In the genomic region with DNA sequence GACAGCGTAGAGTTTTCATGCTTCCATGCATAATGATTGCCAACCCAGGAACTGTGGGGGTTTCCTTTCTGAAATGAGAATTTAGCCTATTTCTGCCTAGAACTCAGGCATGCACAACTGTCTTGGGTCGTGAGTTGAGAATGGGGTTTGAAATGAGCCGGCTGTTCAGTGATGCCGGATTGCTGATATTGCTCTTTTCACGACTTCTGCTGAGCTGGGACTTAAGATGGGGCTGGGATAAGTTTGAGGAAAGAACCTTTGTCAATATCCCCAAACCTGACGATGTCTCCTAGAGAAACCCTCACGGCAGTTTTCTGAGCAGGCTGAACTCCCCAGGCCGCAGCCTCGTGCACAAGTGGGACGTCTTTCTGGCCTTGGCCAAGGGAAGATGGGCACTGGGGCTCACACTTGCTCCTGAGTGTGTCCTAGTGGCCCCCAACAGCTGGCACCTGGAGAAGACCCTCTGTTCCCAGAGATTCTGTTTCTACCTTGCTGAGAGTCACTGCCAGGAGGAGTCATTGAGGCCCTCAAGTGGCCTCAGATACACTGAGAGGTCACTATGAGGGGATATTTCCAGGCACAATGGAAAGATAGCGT, we compare ENCODE assay signal across 35 cellular contexts. TPM values are rescaled to one million over a fixed set of nuclear protein-coding genes. Genes with fewer than 3 reads are reported as not detected.
"Had no signal": no experiment of that assay in that cellular context is flagged by ENCODE, and none has a peak within 500 bp of the region (broad histone marks: within the 10 kb centered on the region; RNA-seq: fewer than 3 reads in every experiment).

No MANE protein-coding gene starts in this region.

- ATAC-seq: activated CD8-positive, alpha-beta T cell treated with anti-CD3 and anti-CD28 coated beads for 36 hours; activated naive CD8-positive, alpha-beta T cell treated with anti-CD3 and anti-CD28 coated beads, Interleukin-2, amount 50 U/mL, for 24 hours; body of pancreas had no signal

- H3K27me3 Mint-ChIP-seq: activated CD4-positive, alpha-beta T cell treated with anti-CD3 and anti-CD28 coated beads, Interleukin-2, amount 10 ng/mL, durations not matched to agents 24 days and 14 days; activated CD8-positive, alpha-beta T cell treated with anti-CD3 and anti-CD28 coated beads for 36 hours; activated naive CD8-positive, alpha-beta T cell; activated naive CD8-positive, alpha-beta T cell treated with anti-CD3 and anti-CD28 coated beads, Interleukin-2, amount 50 U/mL, for 24 hours had no signal

- DNase-seq: activated B cell treated with CpG ODN at 0.5 μM for 24 hours; activated CD4-positive, alpha-beta memory T cell treated with anti-CD3 and anti-CD28 coated beads for 36 hours; activated CD4-positive, alpha-beta T cell treated with anti-CD3 and anti-CD28 coated beads for 4 hours; activated CD4-positive, alpha-beta T cell treated with anti-CD3 and anti-CD28 coated beads, Interleukin-2, amount 10 ng/mL, durations not matched to agents 24 days and 14 days; activated CD4-positive, alpha-beta T cell treated with anti-CD3 and anti-CD28 coated beads, Interleukin-2, amount 50 U/mL, for 1 hour; activated CD4-positive, alpha-beta T cell treated with anti-CD3 and anti-CD28 coated beads, Interleukin-2, amount 50 U/mL, for 4 hours; activated CD4-positive, CD25-positive, alpha-beta regulatory T cell treated with anti-CD3 and anti-CD28 coated beads, Interleukin-2, amount 50 U/mL, for 72 hours; activated CD8-positive, alpha-beta memory T cell treated with anti-CD3 and anti-CD28 coated beads, Interleukin-2, amount 50 U/mL, for 4 hours; activated CD8-positive, alpha-beta T cell treated with anti-CD3 and anti-CD28 coated beads for 36 hours; activated effector memory CD4-positive, alpha-beta T cell treated with Interleukin-2 at 50 U/mL for 16 hours; activated gamma-delta T cell; activated naive CD4-positive, alpha-beta T cell treated with anti-CD3 and anti-CD28 coated beads, Interleukin-2, amount 10 ng/mL, durations not matched to agents 7 days and 5 days; activated naive CD4-positive, alpha-beta T cell treated with Interleukin-2 at 50 U/mL for 16 hours; activated naive CD8-positive, alpha-beta T cell treated with anti-CD3 and anti-CD28 coated beads, Interleukin-2, amount 10 ng/mL, durations not matched to agents 7 days and 5 days; activated naive CD8-positive, alpha-beta T cell treated with anti-CD3 and anti-CD28 coated beads, Interleukin-2, amount 50 U/mL, for 24 hours; activated T-cell treated with anti-CD3 and anti-CD28 coated beads for 4 hours; activated T-cell treated with anti-CD3 and anti-CD28 coated beads, Interleukin-2, amount 50 U/mL, for 1 hour; activated T-cell treated with anti-CD3 and anti-CD28 coated beads, Interleukin-2, amount 50 U/mL, for 48 hours; amygdala; anterior cingulate cortex; body of pancreas; brain microvascular endothelial cell; central memory CD4-positive, alpha-beta T cell; SW 1271; T-helper 1 cell; T-helper 2 cell; T-helper 9 cell had no signal

- H3K27me3 ChIP-seq: body of pancreas, brain microvascular endothelial cell, breast epithelium had no signal

- H3K4me1 Mint-ChIP-seq: activated CD4-positive, alpha-beta T cell treated with anti-CD3 and anti-CD28 coated beads, Interleukin-2, amount 10 ng/mL, durations not matched to agents 24 days and 14 days; activated naive CD4-positive, alpha-beta T cell treated with anti-CD3 and anti-CD28 coated beads, Interleukin-2, amount 10 ng/mL, durations not matched to agents 7 days and 5 days; activated naive CD4-positive, alpha-beta T cell treated with anti-CD3 and anti-CD28 coated beads, Interleukin-2, amount 50 U/mL, for 24 hours; activated naive CD8-positive, alpha-beta T cell treated with anti-CD3 and anti-CD28 coated beads, Interleukin-2, amount 10 ng/mL, durations not matched to agents 7 days and 5 days had no signal

- H3K4me3 Mint-ChIP-seq: activated B cell treated with CpG ODN at 0.5 μM for 24 hours; activated CD4-positive, alpha-beta memory T cell treated with anti-CD3 and anti-CD28 coated beads for 36 hours; activated CD4-positive, alpha-beta T cell treated with anti-CD3 and anti-CD28 coated beads, Interleukin-2, amount 10 ng/mL, durations not matched to agents 24 days and 14 days; activated CD8-positive, alpha-beta T cell treated with anti-CD3 and anti-CD28 coated beads for 36 hours; activated naive CD4-positive, alpha-beta T cell treated with anti-CD3 and anti-CD28 coated beads, Interleukin-2, amount 10 ng/mL, durations not matched to agents 7 days and 5 days; activated naive CD4-positive, alpha-beta T cell treated with anti-CD3 and anti-CD28 coated beads, Interleukin-2, amount 50 U/mL, for 24 hours; activated naive CD8-positive, alpha-beta T cell; activated naive CD8-positive, alpha-beta T cell treated with anti-CD3 and anti-CD28 coated beads, Interleukin-2, amount 10 ng/mL, durations not matched to agents 7 days and 5 days; activated naive CD8-positive, alpha-beta T cell treated with anti-CD3 and anti-CD28 coated beads, Interleukin-2, amount 50 U/mL, for 24 hours; T-helper 1 cell treated with Interleukin-12 subunit alpha and Interleukin-12 subunit beta and Interleukin-4 antibody, amounts not matched to agents 30 μg/mL and 1 μg/mL, for 36 hours; T-helper 2 cell treated with Interferon-gamma antibody and Interleukin-4, amounts not matched to agents 5 μg/mL and 100 μg/mL, for 36 hours had no signal

- H3K27ac ChIP-seq: body of pancreas, brain microvascular endothelial cell, breast epithelium, VCaP had no signal

- H3K4me1 ChIP-seq: body of pancreas, breast epithelium had no signal

- H3K9me3 ChIP-seq: body of pancreas, breast epithelium had no signal

- H3K4me3 ChIP-seq: body of pancreas, breast epithelium had no signal

- H3K36me3 Mint-ChIP-seq: activated CD4-positive, alpha-beta memory T cell treated with anti-CD3 and anti-CD28 coated beads for 36 hours; activated naive CD4-positive, alpha-beta T cell treated with anti-CD3 and anti-CD28 coated beads, Interleukin-2, amount 10 ng/mL, durations not matched to agents 7 days and 5 days; activated naive CD4-positive, alpha-beta T cell treated with anti-CD3 and anti-CD28 coated beads, Interleukin-2, amount 50 U/mL, for 24 hours; activated naive CD8-positive, alpha-beta T cell; activated naive CD8-positive, alpha-beta T cell treated with anti-CD3 and anti-CD28 coated beads, Interleukin-2, amount 10 ng/mL, durations not matched to agents 7 days and 5 days had no signal

- H3K9me3 Mint-ChIP-seq: activated B cell treated with CpG ODN at 0.5 μM for 24 hours; activated CD4-positive, alpha-beta memory T cell treated with anti-CD3 and anti-CD28 coated beads for 36 hours; activated CD4-positive, alpha-beta T cell treated with anti-CD3 and anti-CD28 coated beads, Interleukin-2, amount 10 ng/mL, durations not matched to agents 24 days and 14 days; activated CD8-positive, alpha-beta T cell treated with anti-CD3 and anti-CD28 coated beads for 36 hours; activated naive CD4-positive, alpha-beta T cell treated with anti-CD3 and anti-CD28 coated beads, Interleukin-2, amount 10 ng/mL, durations not matched to agents 7 days and 5 days; activated naive CD4-positive, alpha-beta T cell treated with anti-CD3 and anti-CD28 coated beads, Interleukin-2, amount 50 U/mL, for 24 hours; activated naive CD8-positive, alpha-beta T cell treated with anti-CD3 and anti-CD28 coated beads, Interleukin-2, amount 10 ng/mL, durations not matched to agents 7 days and 5 days; activated naive CD8-positive, alpha-beta T cell treated with anti-CD3 and anti-CD28 coated beads, Interleukin-2, amount 50 U/mL, for 24 hours; activated T-helper 2 cell treated with anti-CD3 and anti-CD28 coated beads, Interferon-gamma antibody, Interleukin-2, Interleukin-4, amounts not matched to agents 10 μg/mL and 5 μg/mL and 100 μg/mL, durations not matched to agents 14 hours and 24 hours and 36 hours; T-helper 1 cell treated with Interleukin-12 subunit alpha and Interleukin-12 subunit beta and Interleukin-4 antibody, amounts not matched to agents 30 μg/mL and 1 μg/mL, for 36 hours; T-helper 2 cell treated with Interferon-gamma antibody and Interleukin-4, amounts not matched to agents 5 μg/mL and 100 μg/mL, for 36 hours had no signal

- H3K36me3 ChIP-seq: brain microvascular endothelial cell, breast epithelium had no signal

RNA-seq across cellular contexts. Expression of gene RIN2, which starts 34.1 kb away (rescaled TPM):
- total RNA-seq: activated CD4-positive, alpha-beta memory T cell treated with anti-CD3 and anti-CD28 coated beads for 36 hours; activated CD4-positive, alpha-beta T cell treated with anti-CD3 and anti-CD28 coated beads, Interleukin-2, amount 10 ng/mL, durations not matched to agents 24 days and 14 days; activated CD8-positive, alpha-beta memory T cell treated with anti-CD3 and anti-CD28 coated beads for 36 hours; activated CD8-positive, alpha-beta T cell treated with anti-CD3 and anti-CD28 coated beads for 36 hours; activated T-helper 2 cell treated with anti-CD3 and anti-CD28 coated beads, Interferon-gamma antibody, Interleukin-2, Interleukin-4, amounts not matched to agents 10 μg/mL and 5 μg/mL and 100 μg/mL, durations not matched to agents 14 hours and 24 hours and 36 hours had no signal
